Comparison of ENCODE assay signal across 16 cellular contexts in the genomic region with DNA sequence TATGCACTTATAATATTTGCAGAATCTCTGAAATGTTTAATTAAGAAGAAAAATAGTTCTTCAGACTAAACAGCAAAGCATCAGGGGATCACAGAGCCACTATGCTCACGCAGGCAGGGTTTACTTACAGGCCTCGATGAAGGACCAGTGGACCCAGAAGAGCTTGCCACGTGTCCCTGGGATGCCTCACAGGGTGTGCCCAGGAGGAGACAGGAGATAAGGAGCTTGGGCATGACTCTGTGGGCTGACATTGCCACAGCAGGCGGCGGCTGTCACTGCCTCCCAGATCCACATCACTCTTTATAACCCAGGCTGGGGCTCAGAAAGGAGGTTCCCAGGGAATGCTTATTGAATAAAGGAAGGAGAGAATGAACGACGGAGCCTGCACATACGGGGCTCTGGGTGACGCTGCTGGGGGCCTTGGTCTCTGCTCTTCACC. TPM values are rescaled to one million over a fixed set of nuclear protein-coding genes. Genes with fewer than 3 reads are reported as not detected.
A peak's percentile ranks its signal among the peaks of the same experiment; 100 is the strongest.
DNase-seq lines count a peak whose midpoint lies in the region; ATAC-seq and TF ChIP-seq lines count a peak whose summit lies in the region.
"Had no signal": no experiment of that assay in that cellular context is flagged by ENCODE, and none has a peak within 500 bp of the region (broad histone marks: within the 10 kb centered on the region; RNA-seq: fewer than 3 reads in every experiment).

No MANE protein-coding gene starts in this region.

- ATAC-seq in Right ventricle myocardium superior (ENCODE audit: poor library complexity) = peak; percentile 7
- no peak for ATAC-seq in Right ventricle myocardium inferior
- ATAC-seq in left lobe of liver = no peak
- ATAC-seq in sciatic nerve = no peak
- ATAC-seq in SK-N-SH treated with all-trans-retinoic acid at 6 μM for 48 hours = no peak

- peak; percentile 60 for DNase-seq in Right ventricle myocardium superior
- no peak for DNase-seq in Right ventricle myocardium inferior (ENCODE audit: missing footprints)
- peak; percentile 33 for DNase-seq in left lobe of liver (ENCODE audit: low spot score)
- peak; percentile 31 for DNase-seq in sciatic nerve (ENCODE audit: low spot score)
- DNase-seq in NCI-H748 treated with DMSO at 0.1 percent for 48 hours (lab: John Stamatoyannopoulos, UW) = no peak
- no peak for DNase-seq in SHP77 treated with DMSO at 0.1 percent for 48 hours (lab: John Stamatoyannopoulos, UW)
- DNase-seq in epidermal melanocyte (ENCODE audit: insufficient read length, low spot score) = no peak
- DNase-seq: activated naive CD4-positive, alpha-beta T cell treated with anti-CD3 and anti-CD28 coated beads, Interleukin-2, amount 50 U/mL, for 16 hours; GOT3; KBM-7; midbrain; NCI-H2171; NCI-H774; nucleus accumbens had no signal

- intact Hi-C loops in Right ventricle myocardium superior (cut with DNase I) = no loop called here
- intact Hi-C loops in Right ventricle myocardium inferior (cut with DNase I) = loop anchor here (5.0 kb wide), 1 partner anchor 87 kb away; no protein-coding TSS in a partner anchor
- intact Hi-C loops in sciatic nerve (cut with DNase I) = no loop called here

TF ChIP-seq in SK-N-SH treated with all-trans-retinoic acid at 6 μM for 48 hours, 23 proteins besides CTCF, POLR2A, EP300 and RAD21:
- TF ChIP-seq ESRRG (CRISPR knock-in tag; IDR thresholded peaks at IDR 0.05) = no peak
- TF ChIP-seq GLIS3 (CRISPR knock-in tag; IDR thresholded peaks at IDR 0.05) = no peak
- no peak for TF ChIP-seq BACH2 (CRISPR knock-in tag; IDR thresholded peaks at IDR 0.05; ENCODE audit: borderline replicate concordance)
- TF ChIP-seq CSDC2 (CRISPR knock-in tag; IDR thresholded peaks at IDR 0.05) = no peak
- TF ChIP-seq TOX (CRISPR knock-in tag; IDR thresholded peaks at IDR 0.05; ENCODE audit: borderline replicate concordance) = no peak
- TF ChIP-seq TSHZ2 (CRISPR knock-in tag; IDR thresholded peaks at IDR 0.05) = no peak
- no peak for TF ChIP-seq ZFP3 (CRISPR knock-in tag; IDR thresholded peaks at IDR 0.05)
- no peak for TF ChIP-seq TCF4 (CRISPR knock-in tag; IDR thresholded peaks at IDR 0.05; ENCODE audit: borderline replicate concordance)
- TF ChIP-seq ZC3H10 (CRISPR knock-in tag; IDR thresholded peaks at IDR 0.05) = no peak
- TF ChIP-seq ZNF565 (CRISPR knock-in tag; conservative IDR thresholded peaks at IDR 0.05; ENCODE audit: low read depth) = no peak
- TF ChIP-seq ISL1 (CRISPR knock-in tag; IDR thresholded peaks at IDR 0.05) = no peak

RNA-seq across cellular contexts. Expression of gene VIPR2, which starts 45.4 kb away (rescaled TPM):
- total RNA-seq in Right ventricle myocardium superior (15.2 TPM), Right ventricle myocardium inferior (17.0 TPM), left lobe of liver (0.28 TPM), sciatic nerve (2.0 TPM)
- total RNA-seq: epithelial cell of proximal tubule had no signal

Comparison
In these comparisons a context has a peak if more than half of its experiments do, and no peak if none do; other contexts are left out.
1. DNase-seq: peak in Right ventricle myocardium superior (single experiment), left lobe of liver (single experiment) and sciatic nerve (single experiment); none in Right ventricle myocardium inferior (single experiment), NCI-H748 treated with DMSO at 0.1 percent for 48 hours (single experiment), SHP77 treated with DMSO at 0.1 percent for 48 hours (single experiment) and epidermal melanocyte (single experiment).